25 cellular contexts compared by ENCODE assay signal in genomic region chr19:50673118-50673517, GRCh38. TPM values are rescaled to one million over a fixed set of nuclear protein-coding genes. Genes with fewer than 3 reads are reported as not detected.
"Had no signal": no experiment of that assay in that cellular context is flagged by ENCODE, and none has a peak within 500 bp of the region (broad histone marks: within the 10 kb centered on the region; RNA-seq: fewer than 3 reads in every experiment).

No MANE protein-coding gene starts in this region.

- H3K9me3 ChIP-seq: SK-N-SH had no signal

- H3K27ac ChIP-seq: HL-60, KMS-11, RWPE1 had no signal

- H3K27ac Mint-ChIP-seq: IgD-negative memory B cell had no signal

- DNase-seq: Kasumi-1, MM.1S, NCI-H1092 treated with DMSO at 0.1 percent for 48 hours, NCI-H1436, NCI-H187, NCI-H2029, NCI-H2081 treated with DMSO at 0.1 percent for 48 hours, NCI-H2171, NCI-H226, NCI-H446, NCI-H510A, NCI-H524 treated with DMSO at 0.1 percent for 48 hours, NCI-H69, NCI-H774, PC-3, SHP77, SK-N-SH, SW 1271 had no signal

- H3K9ac ChIP-seq: KMS-11, SK-N-SH had no signal

- H3K9me2 ChIP-seq: SK-N-SH had no signal

- H3K4me2 ChIP-seq: KMS-11, SK-N-SH had no signal

- ATAC-seq: K562, Panc1, PC-3 had no signal

- H3K4me3 ChIP-seq: K562 had no signal

- H3K4me3 Mint-ChIP-seq: IgD-negative memory B cell had no signal

RNA-seq across cellular contexts. Expression of gene SYT3, which starts 33.4 kb away (rescaled TPM):
- total RNA-seq: M059J had no signal
- polyA plus RNA-seq: IgD-negative memory B cell had no signal

RNA-seq across cellular contexts. Expression of gene SHANK1, which starts 46.5 kb away (rescaled TPM):
- polyA plus RNA-seq: IgD-negative memory B cell had no signal
